In the genomic region with DNA sequence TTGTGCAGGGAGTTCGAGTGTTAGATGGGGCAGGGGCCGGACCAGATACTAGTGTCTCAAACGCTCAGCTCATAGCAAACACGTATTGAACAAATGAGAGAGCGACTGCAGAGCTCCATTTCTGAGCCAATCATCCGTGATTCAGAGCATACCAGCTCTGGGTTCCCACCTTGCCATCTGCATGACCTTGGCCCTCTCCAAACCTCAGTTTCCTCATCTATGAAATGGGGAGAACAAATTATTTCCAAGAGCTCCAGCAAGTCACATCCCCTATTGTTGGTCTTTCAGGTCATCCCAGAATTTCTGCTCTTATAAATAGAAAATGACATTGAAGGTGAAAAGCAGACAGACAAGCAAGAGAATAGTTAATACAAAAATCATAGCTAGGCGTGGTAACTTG, we compare ENCODE assay signal across 27 cellular contexts.
"Had no signal": no experiment of that assay in that cellular context is flagged by ENCODE, and none has a peak within 500 bp of the region (broad histone marks: within the 10 kb centered on the region; RNA-seq: fewer than 3 reads in every experiment).

No MANE protein-coding gene starts in this region.

- H3K4me1 ChIP-seq: adrenal gland, ascending aorta, breast epithelium, gastroesophageal sphincter, heart left ventricle, lower lobe of right lung, vagina had no signal

- H3K9me3 ChIP-seq: adrenal gland, ascending aorta, breast epithelium, heart left ventricle, lower lobe of right lung, mucosa of descending colon, thoracic aorta, vagina had no signal

- H3K4me3 Mint-ChIP-seq: activated T-helper 17 cell treated with anti-CD3 and anti-CD28 coated beads, Interleukin-2, amount 50 U/mL, for 72 hours; neural crest cell; stimulated activated memory B cell treated with anti-CD40 and anti-IgM and Interleukin-4, amounts not matched to agents 10 μg/mL and 1 μg/mL and 100 μg/mL, for 72 hours; T-cell; type B pancreatic cell had no signal

- H3K4me3 ChIP-seq: adrenal gland, ascending aorta, breast epithelium, coronary artery, gastroesophageal sphincter, heart left ventricle, lower lobe of right lung, mucosa of descending colon, thoracic aorta, vagina had no signal

- H3K27me3 Mint-ChIP-seq: activated T-helper 17 cell treated with anti-CD3 and anti-CD28 coated beads, Interleukin-2, amount 50 U/mL, for 72 hours; stimulated activated memory B cell treated with anti-CD40 and anti-IgM and Interleukin-4, amounts not matched to agents 10 μg/mL and 1 μg/mL and 100 μg/mL, for 72 hours; T-cell had no signal

- H3K27ac Mint-ChIP-seq: activated T-helper 17 cell treated with anti-CD3 and anti-CD28 coated beads, Interleukin-2, amount 50 U/mL, for 72 hours; type B pancreatic cell had no signal

- ATAC-seq: activated T-helper 17 cell treated with anti-CD3 and anti-CD28 coated beads, Interleukin-2, amount 50 U/mL, for 72 hours; gastroesophageal sphincter; heart left ventricle; left colon; lower lobe of right lung; mucosa of descending colon; sciatic nerve; stimulated activated memory B cell treated with anti-CD40 and anti-IgM and Interleukin-4, amounts not matched to agents 10 μg/mL and 1 μg/mL and 100 μg/mL, for 72 hours; T-cell had no signal

- H3K36me3 ChIP-seq: adrenal gland, ascending aorta, breast epithelium, gastroesophageal sphincter, heart left ventricle, lower lobe of right lung, thoracic aorta, vagina had no signal

- H3K27me3 ChIP-seq: ascending aorta, breast epithelium, vagina had no signal

- H3K9me3 Mint-ChIP-seq: activated T-helper 17 cell treated with anti-CD3 and anti-CD28 coated beads, Interleukin-2, amount 50 U/mL, for 72 hours; neural crest cell; stimulated activated memory B cell treated with anti-CD40 and anti-IgM and Interleukin-4, amounts not matched to agents 10 μg/mL and 1 μg/mL and 100 μg/mL, for 72 hours; T-cell; type B pancreatic cell had no signal

- DNase-seq: activated CD4-positive, alpha-beta T cell treated with anti-CD3 and anti-CD28 coated beads for 1 hour; activated CD4-positive, alpha-beta T cell treated with anti-CD3 and anti-CD28 coated beads, Interleukin-2, amount 50 U/mL, for 4 hours; activated T-cell treated with anti-CD3 and anti-CD28 coated beads for 4 hours; adrenal gland; cerebellar nuclear complex; heart left ventricle; islet precursor cell; left colon; lower lobe of right lung; mesendoderm; mucosa of descending colon; occipital lobe; small intestine; stimulated activated CD4-positive, alpha-beta T cell treated with anti-CD3 and anti-CD28 coated beads, Interleukin-2, amount 100 ng/mL, for 24 hours; T-cell had no signal

- H3K36me3 Mint-ChIP-seq: type B pancreatic cell had no signal

- H3K27ac ChIP-seq: adrenal gland, ascending aorta, breast epithelium, coronary artery, epithelial cell of prostate, gastroesophageal sphincter, heart left ventricle, lower lobe of right lung, thoracic aorta, vagina had no signal
